Comparison of ENCODE assay signal across 12 cellular contexts in the genomic region with DNA sequence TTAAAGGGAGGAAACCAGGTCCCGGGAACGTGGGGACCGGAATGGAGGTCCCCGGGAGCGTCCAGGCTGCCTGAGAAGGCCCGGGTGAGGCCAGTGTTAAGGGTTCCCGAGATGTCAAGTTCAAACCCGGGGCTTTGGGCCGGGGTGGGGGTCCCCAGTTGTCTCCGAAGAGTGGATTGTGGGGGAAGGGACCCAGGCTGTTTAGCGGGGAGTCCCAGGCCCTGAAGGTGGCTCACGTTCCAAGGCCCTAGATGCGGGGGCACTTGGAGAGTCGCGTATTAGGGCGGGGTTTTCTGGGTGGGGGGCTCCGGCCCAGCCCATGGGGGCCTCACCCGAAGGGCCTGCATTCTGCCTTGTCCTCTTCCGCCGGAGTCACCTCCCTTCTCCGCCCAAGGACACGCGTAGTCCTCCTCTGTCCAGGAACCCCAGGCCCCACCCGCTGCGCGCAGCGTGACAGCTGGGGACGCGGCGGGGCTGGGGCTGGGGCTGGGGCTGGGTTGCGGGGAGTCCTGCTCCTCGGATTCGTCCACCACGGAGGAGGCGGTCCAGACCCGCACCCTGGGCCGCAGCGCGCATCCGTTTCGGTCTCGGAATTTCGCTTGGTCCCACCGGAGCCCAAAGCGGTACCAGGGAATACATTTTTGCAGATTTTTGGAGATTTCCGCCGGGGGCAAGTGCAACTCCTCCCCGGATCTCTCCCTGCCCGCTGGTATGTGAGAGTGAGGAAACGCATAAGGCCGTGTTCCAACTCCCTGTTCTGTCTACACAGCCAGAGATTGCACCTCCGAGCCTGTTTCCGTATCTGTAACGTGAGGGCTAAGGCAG. TPM values are rescaled to one million over a fixed set of nuclear protein-coding genes. Genes with fewer than 3 reads are reported as not detected.
DNase-seq lines count a peak whose midpoint lies in the region; ATAC-seq and TF ChIP-seq lines count a peak whose summit lies in the region.
"Had no signal": no experiment of that assay in that cellular context is flagged by ENCODE, and none has a peak within 500 bp of the region (broad histone marks: within the 10 kb centered on the region; RNA-seq: fewer than 3 reads in every experiment).

A gene (minus strand): TSS at position 387 of the 825 bp plus-strand sequence. CDS start 40 bp downstream, at position 347.

- H3K9me3 ChIP-seq in left ventricle myocardium inferior (replicated peaks) = no peaks in the 10 kb centered on the region
- no peaks in the 10 kb centered on the region for H3K9me3 ChIP-seq in prostate gland

- H3K4me1 ChIP-seq in left ventricle myocardium inferior (peaks cover 84% of the 10 kb centered on the region), prostate gland (replicated peaks) (no peaks in the 10 kb centered on the region)

- intact Hi-C loops in left ventricle myocardium inferior (cut with micrococcal nuclease) = no loop called here
- intact Hi-C loops in prostate gland (cut with DNase I) = no loop called here

- no peak for TF ChIP-seq POLR2A in prostate gland (IDR thresholded peaks at IDR 0.05)

- peak within 1 kb of the TSS; percentile 16 for H3K27ac ChIP-seq in brain microvascular endothelial cell
- peak within 1 kb of the TSS; percentile 99 for H3K27ac ChIP-seq in left ventricle myocardium inferior (replicated peaks)
- H3K27ac ChIP-seq in prostate gland = peak within 1 kb of the TSS; percentile 77 to 86
- H3K27ac ChIP-seq: neural progenitor cell had no signal

- 58% methylated on average over 51 of the region's 54 CpGs for WGBS in prostate gland

- H3K36me3 ChIP-seq in brain microvascular endothelial cell (replicated peaks) (peaks cover 38% of the 10 kb centered on the region), left ventricle myocardium inferior (peaks cover 37% of the 10 kb centered on the region), prostate gland (peaks cover 3 to 9% of the 10 kb centered on the region in 2 donors)
- H3K36me3 ChIP-seq: neural progenitor cell had no signal

- TF ChIP-seq CTCF in AG10803 (conservative IDR thresholded peaks at IDR 0.05; ENCODE audit: low read length) (no peak), brain microvascular endothelial cell (IDR thresholded peaks at IDR 0.05; ENCODE audit: low read depth, low read length, missing control alignments) (no peak), left ventricle myocardium inferior (IDR thresholded peaks at IDR 0.05; ENCODE audit: borderline replicate concordance) (no peak), prostate gland (IDR thresholded peaks at IDR 0.05) (no peak)

- H3K27me3 ChIP-seq in brain microvascular endothelial cell (replicated peaks) = no peaks in the 10 kb centered on the region
- H3K27me3 ChIP-seq in left ventricle myocardium inferior (ENCODE audit: low read depth) = no peaks in the 10 kb centered on the region
- H3K27me3 ChIP-seq in prostate gland (replicated peaks; ENCODE audit: insufficient read depth) = no peaks in the 10 kb centered on the region
- H3K27me3 ChIP-seq: neural progenitor cell had no signal

- in situ Hi-C loops in brain microvascular endothelial cell (cut with HindIII; ENCODE audit: low pct_ligation_motif_present, low sequenced_read_pairs) (no loop called here), ACHN (cut with HindIII; ENCODE audit: low pct_ligation_motif_present, low pct_unique_long_range_greater_than_20kb, low sequenced_read_pairs) (no loop called here)

- no peak for ATAC-seq in HG02642 (IDR thresholded peaks at IDR 0.05; ENCODE audit: poor library complexity, unreplicated experiment)

- peak; percentile 59 for DNase-seq in AG10803 (ENCODE audit: low read depth)
- DNase-seq in brain microvascular endothelial cell = peak; percentile 38
- peak; percentile 87 for DNase-seq in left ventricle myocardium inferior
- no peak for DNase-seq in prostate gland (ENCODE audit: low spot score)
- DNase-seq in activated CD8-positive, alpha-beta memory T cell treated with anti-CD3 and anti-CD28 coated beads for 24 hours = no peak
- DNase-seq in DMS79 treated with DMSO at 0.1 percent for 48 hours (lab: John Stamatoyannopoulos, UW) = no peak
- no peak for DNase-seq in ACHN
- DNase-seq: CD8-positive, alpha-beta memory T cell; stimulated activated naive CD4-positive, alpha-beta T cell; T1000 had no signal

- H3K4me3 ChIP-seq in AG10803 (ENCODE audit: low read length) (peak within 1 kb of the TSS; percentile 62), brain microvascular endothelial cell (ENCODE audit: low read depth, low read length) (peak within 1 kb of the TSS; percentile 47), left ventricle myocardium inferior (peak within 1 kb of the TSS; percentile 85), prostate gland (peak within 1 kb of the TSS; percentile 32 to 35)
- H3K4me3 ChIP-seq: neural progenitor cell had no signal

RNA-seq across cellular contexts. Expression of the gene that starts here (rescaled TPM):
- total RNA-seq in left ventricle myocardium inferior (2,839 TPM), prostate gland (10 to 100 TPM in 1 of 2 donors, 1 to 10 TPM in 1; 6.5 to 28.8 TPM)
- total RNA-seq: CD8-positive, alpha-beta memory T cell had no signal

Comparison
In these comparisons a context has a peak if more than half of its experiments do, and no peak if none do; other contexts are left out.
1. RNA of the gene that starts here (total RNA-seq): 2,839 TPM in left ventricle myocardium inferior (single experiment); 6.5 to 28.8 TPM in prostate gland; every median in the first group is over 10 times any median in the second.
2. DNase-seq: peak in AG10803 (single experiment), brain microvascular endothelial cell (single experiment) and left ventricle myocardium inferior (single experiment); none in prostate gland (single experiment), activated CD8-positive, alpha-beta memory T cell treated with anti-CD3 and anti-CD28 coated beads for 24 hours (single experiment), DMS79 treated with DMSO at 0.1 percent for 48 hours (single experiment) and ACHN (single experiment).
3. H3K4me3 ChIP-seq: peak in every context shown above with its lines; median percentile 85 in left ventricle myocardium inferior; 62 in AG10803; 47 in brain microvascular endothelial cell; 34 in prostate gland.
4. H3K27ac ChIP-seq: peak in every context shown above with its lines; median percentile 99 in left ventricle myocardium inferior; 82 in prostate gland; 16 in brain microvascular endothelial cell.